ENCODE assay signal across 2 cellular contexts in genomic region chr9:121499427-121500164, GRCh38.
TF ChIP-seq lines count a peak whose summit lies in the region.

GGTA1 (minus strand) TSS chr9:121499844; CDS start chr9:121467922, 31,922 bp downstream.

TF ChIP-seq in HCT116, 20 proteins besides CTCF, POLR2A, EP300 and RAD21:
- TF ChIP-seq ELF1 (IDR thresholded peaks at IDR 0.05; ENCODE audit: borderline replicate concordance, low read depth) (no peak), ZFX (IDR thresholded peaks at IDR 0.05) (peak; percentile 70), EZH2 (IDR thresholded peaks at IDR 0.05) (no peak), SRF (IDR thresholded peaks at IDR 0.05; ENCODE audit: low read depth) (no peak), TCF7L2 (IDR thresholded peaks at IDR 0.05; ENCODE audit: borderline replicate concordance, extremely low read depth, insufficient read depth, insufficient read length) (peak; percentile 9), POLR2AphosphoS5 (IDR thresholded peaks at IDR 0.05; ENCODE audit: low read depth, low read length) (no peak)
TF ChIP-seq in HCT116: peak in this region for 2.

TF ChIP-seq in H1, 55 proteins besides CTCF, POLR2A, EP300 and RAD21:
- TF ChIP-seq SUZ12 (IDR thresholded peaks at IDR 0.05; ENCODE audit: low read length) (peak; percentile 89), TEAD4 (IDR thresholded peaks at IDR 0.05; ENCODE audit: low read depth, low read length) (no peak), RBBP5 (IDR thresholded peaks at IDR 0.05; ENCODE audit: borderline replicate concordance, low read depth, low read length) (0 out of 2 replicates have a peak, but pooled peaks have one; percentile 61), JUND (IDR thresholded peaks at IDR 0.05; ENCODE audit: low read length) (no peak), ATF2 (IDR thresholded peaks at IDR 0.05; ENCODE audit: low read length) (no peak), HDAC2 (IDR thresholded peaks at IDR 0.05; ENCODE audit: borderline replicate concordance in 1 of 2, low read depth in 2 of 2, low read length in 2 of 2) (no peak), GABPA (IDR thresholded peaks at IDR 0.05; ENCODE audit: borderline replicate concordance, insufficient read depth, low read length) (no peak), MAX (IDR thresholded peaks at IDR 0.05) (peak; percentile 53), SP1 (IDR thresholded peaks at IDR 0.05; ENCODE audit: low read depth, low read length) (no peak), FOSL1 (IDR thresholded peaks at IDR 0.05; ENCODE audit: insufficient read depth, low read depth, low read length) (no peak), KDM1A (IDR thresholded peaks at IDR 0.05; ENCODE audit: borderline replicate concordance, low read length) (no peak), KDM4A (IDR thresholded peaks at IDR 0.05; ENCODE audit: low read depth, low read length, severe bottlenecking) (peak; percentile 67), CHD1 (IDR thresholded peaks at IDR 0.05; ENCODE audit: low read depth, low read length) (no peak; the same call in 1 of the 2 replicates), ZNF274 (IDR thresholded peaks at IDR 0.05; ENCODE audit: borderline replicate concordance, extremely low read depth, low read length) (no peak), SIN3A (conservative IDR thresholded peaks at IDR 0.05 in 1 of 2, IDR thresholded peaks at IDR 0.05 in 1 of 2; ENCODE audit: low read depth in 1 of 2, low read length in 2 of 2) (no peak), EGR1 (IDR thresholded peaks at IDR 0.05; ENCODE audit: borderline replicate concordance, low read depth, low read length) (no peak), TAF1 (IDR thresholded peaks at IDR 0.05; ENCODE audit: low read depth, low read length) (no peak), RFX5 (IDR thresholded peaks at IDR 0.05; ENCODE audit: borderline replicate concordance, low read depth, low read length) (no peak), EZH2 (IDR thresholded peaks at IDR 0.05; ENCODE audit: low read depth, low read length, severe bottlenecking) (peak; percentile 96), E2F6 (IDR thresholded peaks at IDR 0.05) (no peak)
